ENCODE assay signal across 1 cellular context in genomic region chr2:224517963-224518362, GRCh38.
TF ChIP-seq lines count a peak whose summit lies in the region.

No MANE protein-coding gene starts in this region.

TF ChIP-seq in SK-N-SH, 30 proteins besides CTCF, POLR2A, EP300 and RAD21 (continued from another document):
- TF ChIP-seq USF1 (IDR thresholded peaks at IDR 0.05; ENCODE audit: borderline replicate concordance, low read depth), result no peak
- TF ChIP-seq POLR2AphosphoS5 (IDR thresholded peaks at IDR 0.05; ENCODE audit: low read depth, low read length), result no peak
- TF ChIP-seq MEF2A (IDR thresholded peaks at IDR 0.05; ENCODE audit: borderline replicate concordance, low read depth), result no peak
- TF ChIP-seq RCOR1 (IDR thresholded peaks at IDR 0.05; ENCODE audit: low read length), result no peak
